Comparison of ENCODE assay signal across 2 cellular contexts in genomic region chr15:79381593-79381992, GRCh38.
TF ChIP-seq lines count a peak whose summit lies in the region.

No MANE protein-coding gene starts in this region.

TF ChIP-seq in HepG2, 621 proteins besides CTCF, POLR2A, EP300 and RAD21 (continued from another document and continues in another):
- TF ChIP-seq RARA (CRISPR knock-in tag; IDR thresholded peaks at IDR 0.05), result 0 out of 2 replicates have a peak, but pooled peaks have one; percentile 36
- no peak for TF ChIP-seq MED13 (CRISPR knock-in tag; IDR thresholded peaks at IDR 0.05)
- no peak for TF ChIP-seq ZSCAN22 (CRISPR knock-in tag; IDR thresholded peaks at IDR 0.05)
- TF ChIP-seq IRF9 (CRISPR knock-in tag; IDR thresholded peaks at IDR 0.05; ENCODE audit: borderline replicate concordance), result no peak
- TF ChIP-seq ATF1 (CRISPR knock-in tag; IDR thresholded peaks at IDR 0.05), result no peak
- no peak for TF ChIP-seq ZBTB38 (CRISPR knock-in tag; IDR thresholded peaks at IDR 0.05)
- TF ChIP-seq NFE2L1 (CRISPR knock-in tag; IDR thresholded peaks at IDR 0.05; ENCODE audit: borderline replicate concordance), result no peak
- no peak for TF ChIP-seq NFE2L2 (IDR thresholded peaks at IDR 0.05; ENCODE audit: low read length)
- no peak for TF ChIP-seq MED1 (CRISPR knock-in tag; IDR thresholded peaks at IDR 0.05)
- TF ChIP-seq HIVEP1 (CRISPR knock-in tag; IDR thresholded peaks at IDR 0.05), result no peak
- no peak for TF ChIP-seq GMEB2 (CRISPR knock-in tag; IDR thresholded peaks at IDR 0.05; ENCODE audit: low read depth)
- TF ChIP-seq CENPBD1 (CRISPR knock-in tag; IDR thresholded peaks at IDR 0.05; ENCODE audit: borderline replicate concordance, low read depth), result no peak
- TF ChIP-seq THAP7 (CRISPR knock-in tag; IDR thresholded peaks at IDR 0.05), result no peak
- TF ChIP-seq ARID5B (CRISPR knock-in tag; IDR thresholded peaks at IDR 0.05), result peak; percentile 14; the same call in 1 of the 2 replicates
- peak; percentile 32; the same call in 1 of the 2 replicates for TF ChIP-seq FOXA3 (CRISPR knock-in tag; IDR thresholded peaks at IDR 0.05)
- TF ChIP-seq CBX5 (CRISPR knock-in tag; IDR thresholded peaks at IDR 0.05; ENCODE audit: borderline replicate concordance), result no peak
- no peak for TF ChIP-seq NR2F6 (IDR thresholded peaks at IDR 0.05)
- no peak for TF ChIP-seq NR2F6 (CRISPR knock-in tag; IDR thresholded peaks at IDR 0.05)

TF ChIP-seq in SK-N-SH, 30 proteins besides CTCF, POLR2A, EP300 and RAD21 (continued from another document):
- TF ChIP-seq REST (IDR thresholded peaks at IDR 0.05; ENCODE audit: low read depth, low read length) (no peak), MXI1 (IDR thresholded peaks at IDR 0.05; ENCODE audit: low read depth, low read length) (no peak), MEF2A (IDR thresholded peaks at IDR 0.05; ENCODE audit: borderline replicate concordance, low read depth) (no peak), NFIC (IDR thresholded peaks at IDR 0.05; ENCODE audit: borderline replicate concordance) (no peak), IRF3 (IDR thresholded peaks at IDR 0.05; ENCODE audit: low read depth, low read length) (no peak)
